Comparison of ENCODE assay signal across 23 cellular contexts in the genomic region with DNA sequence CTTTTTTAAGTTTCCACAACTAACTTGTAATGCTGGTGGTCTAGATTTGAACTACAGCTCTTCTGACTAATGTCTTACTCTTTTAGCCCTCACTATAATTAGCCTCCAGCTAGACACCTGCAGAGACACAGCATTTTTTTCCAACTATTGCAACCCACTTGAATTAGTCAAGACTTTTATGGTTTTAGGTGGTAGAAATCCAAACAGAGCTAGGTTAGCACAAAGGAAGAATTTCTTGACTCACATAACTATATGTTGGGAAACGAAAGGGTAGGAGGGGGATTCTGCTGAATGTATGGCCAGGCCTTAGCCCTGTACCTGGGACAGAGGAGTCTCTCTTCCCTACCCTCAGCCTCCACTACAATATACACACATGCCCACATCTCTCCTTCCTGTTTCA.
DNase-seq lines count a peak whose midpoint lies in the region; ATAC-seq, FAIRE-seq and TF ChIP-seq lines count a peak whose summit lies in the region.
"Had no signal": no experiment of that assay in that cellular context is flagged by ENCODE, and none has a peak within 500 bp of the region (broad histone marks: within the 10 kb centered on the region; RNA-seq: fewer than 3 reads in every experiment).

No MANE protein-coding gene starts in this region.

- DNase-seq in ELR (ENCODE audit: low read depth): peak; percentile 40
- DNase-seq in RPMI7951 (ENCODE audit: low read depth): peak; percentile 84
- peak; percentile 94 for DNase-seq in bronchial epithelial cell (ENCODE audit: low read depth)
- no peak for DNase-seq in mesothelial cell of epicardium (ENCODE audit: low spot score in 2 of 2, unreplicated experiment in 2 of 2)
- no peak for DNase-seq in NOMO-1 treated with DMSO at 0.1 percent for 48 hours (lab: John Stamatoyannopoulos, UW; ENCODE audit: unreplicated experiment)
- no peak for DNase-seq in central memory CD4-positive, alpha-beta T cell
- DNase-seq: C1 segment of cervical spinal cord; DMS79 treated with DMSO at 0.1 percent for 48 hours; GDM1; Kasumi-1; MV-4-11; NCI-H1417; NCI-H187 treated with DMSO at 0.1 percent for 48 hours; NCI-H526 treated with DMSO at 0.1 percent for 48 hours; NK-92 treated with Interleukin-12 subunit alpha and Interleukin-12 subunit beta, amount 100 ng/mL, for 24 hours had no signal

- H3K27me3 Mint-ChIP-seq in mesothelial cell of epicardium (ENCODE audit: low read depth): no peaks in the 10 kb centered on the region
- H3K27me3 Mint-ChIP-seq: IgD-negative memory B cell had no signal

- H3K4me1 Mint-ChIP-seq in mesothelial cell of epicardium: peaks cover 42% of the 10 kb centered on the region
- H3K4me1 Mint-ChIP-seq: IgD-negative memory B cell had no signal

- H3K9me3 Mint-ChIP-seq in mesothelial cell of epicardium: peaks cover 10% of the 10 kb centered on the region
- H3K9me3 Mint-ChIP-seq: IgD-negative memory B cell had no signal

- H3K36me3 ChIP-seq in bronchial epithelial cell (ENCODE audit: control insufficient read depth, insufficient read depth, low read length): no peaks in the 10 kb centered on the region

- ATAC-seq in GM18861 (IDR thresholded peaks at IDR 0.05; ENCODE audit: unreplicated experiment) (no peak), HG03439 (IDR thresholded peaks at IDR 0.05; ENCODE audit: unreplicated experiment) (no peak)
- ATAC-seq: A549, Right ventricle myocardium inferior had no signal

- peaks cover 8% of the 10 kb centered on the region for H3K36me3 Mint-ChIP-seq in mesothelial cell of epicardium
- H3K36me3 Mint-ChIP-seq: IgD-negative memory B cell had no signal

- no peak for FAIRE-seq in bronchial epithelial cell (lab: Jason Lieb, UNC)
- FAIRE-seq: A549, GM12891, GM18507, H1 had no signal

- H3K4me3 ChIP-seq in bronchial epithelial cell (ENCODE audit: low read depth, low read length): no peak overlapping the region
- H3K4me3 ChIP-seq: A549 had no signal

- H3K4me3 Mint-ChIP-seq in mesothelial cell of epicardium: no peak overlapping the region
- H3K4me3 Mint-ChIP-seq: IgD-negative memory B cell had no signal

- H3K27ac Mint-ChIP-seq in mesothelial cell of epicardium: peak overlapping the region; percentile 75
- H3K27ac Mint-ChIP-seq: IgD-negative memory B cell had no signal

- H3K27me3 ChIP-seq in bronchial epithelial cell (ENCODE audit: control insufficient read depth, insufficient read depth, low read length): no peaks in the 10 kb centered on the region

- TF ChIP-seq CTCF in bronchial epithelial cell (IDR thresholded peaks at IDR 0.05; ENCODE audit: insufficient read depth, low read length, severe bottlenecking) (no peak), mesothelial cell of epicardium (IDR thresholded peaks at IDR 0.05; ENCODE audit: unreplicated experiment) (no peak)

Comparison
In these comparisons a context has a peak if more than half of its experiments do, and no peak if none do; other contexts are left out.
1. DNase-seq: peak in ELR (single experiment), RPMI7951 (single experiment) and bronchial epithelial cell (single experiment); none in mesothelial cell of epicardium (0 of 2), NOMO-1 treated with DMSO at 0.1 percent for 48 hours (single experiment) and central memory CD4-positive, alpha-beta T cell (single experiment).